In genomic region chr1:53678948-53679825, GRCh38 we compare ENCODE assay signal across 1 cellular context.
TF ChIP-seq lines count a peak whose summit lies in the region.

No MANE protein-coding gene starts in this region.

TF ChIP-seq in HEK293, 187 proteins besides CTCF, POLR2A, EP300 and RAD21 (continued from another document):
- no peak for TF ChIP-seq ELK4 (IDR thresholded peaks at IDR 0.05; ENCODE audit: borderline replicate concordance, low read depth, low read length)
- TF ChIP-seq ZNF10 (tag by site-specific recombination; IDR thresholded peaks at IDR 0.05) = no peak
- TF ChIP-seq BCL11B (tag by site-specific recombination; IDR thresholded peaks at IDR 0.05; ENCODE audit: low read depth) = no peak
- TF ChIP-seq ZNF324 (tag by site-specific recombination; IDR thresholded peaks at IDR 0.05) = no peak
- no peak for TF ChIP-seq ZNF133 (tag by site-specific recombination; IDR thresholded peaks at IDR 0.05)
- TF ChIP-seq REPIN1 (tag by site-specific recombination; IDR thresholded peaks at IDR 0.05; ENCODE audit: low read depth) = no peak
- TF ChIP-seq RBAK (tag by site-specific recombination; IDR thresholded peaks at IDR 0.05) = no peak
- TF ChIP-seq ZNF747 (tag by site-specific recombination; IDR thresholded peaks at IDR 0.05) = no peak
- TF ChIP-seq OVOL3 (tag by site-specific recombination; IDR thresholded peaks at IDR 0.05) = no peak
- TF ChIP-seq ZNF394 (tag by site-specific recombination; IDR thresholded peaks at IDR 0.05; ENCODE audit: borderline replicate concordance) = no peak
- no peak for TF ChIP-seq HIC1 (tag by site-specific recombination; IDR thresholded peaks at IDR 0.05)
- TF ChIP-seq ZNF350 (tag by site-specific recombination; IDR thresholded peaks at IDR 0.05) = no peak
- no peak for TF ChIP-seq ZNF16 (tag by site-specific recombination; IDR thresholded peaks at IDR 0.05; ENCODE audit: low read depth)
- TF ChIP-seq ZNF184 (tag by site-specific recombination; IDR thresholded peaks at IDR 0.05) = no peak
- TF ChIP-seq ZFHX2 (tag by site-specific recombination; conservative IDR thresholded peaks at IDR 0.05) = peak; percentile 19; the same call in 1 of the 2 replicates
- TF ChIP-seq ZSCAN16 (tag by site-specific recombination; IDR thresholded peaks at IDR 0.05) = no peak
- TF ChIP-seq ZNF211 (tag by site-specific recombination; IDR thresholded peaks at IDR 0.05; ENCODE audit: low read depth) = no peak
- no peak for TF ChIP-seq ZXDB (tag by site-specific recombination; IDR thresholded peaks at IDR 0.05)
- no peak for TF ChIP-seq TSHZ1 (tag by site-specific recombination; IDR thresholded peaks at IDR 0.05; ENCODE audit: borderline replicate concordance)
- no peak for TF ChIP-seq PATZ1 (tag by site-specific recombination; IDR thresholded peaks at IDR 0.05)
- TF ChIP-seq ZNF311 (tag by site-specific recombination; IDR thresholded peaks at IDR 0.05; ENCODE audit: borderline replicate concordance) = no peak
- peak; percentile 26; the same call in 1 of the 2 replicates for TF ChIP-seq EGR2 (tag by site-specific recombination; IDR thresholded peaks at IDR 0.05; ENCODE audit: low read depth)
- TF ChIP-seq ZNF768 (tag by site-specific recombination; IDR thresholded peaks at IDR 0.05) = no peak
- no peak for TF ChIP-seq ZNF37A (tag by site-specific recombination; IDR thresholded peaks at IDR 0.05)
- no peak for TF ChIP-seq ZSCAN18 (tag by site-specific recombination; IDR thresholded peaks at IDR 0.05)
- no peak for TF ChIP-seq ZNF626 (tag by site-specific recombination; IDR thresholded peaks at IDR 0.05)
- no peak for TF ChIP-seq ZNF621 (tag by site-specific recombination; IDR thresholded peaks at IDR 0.05)
- TF ChIP-seq ZSCAN4 (tag by site-specific recombination; IDR thresholded peaks at IDR 0.05) = no peak
- no peak for TF ChIP-seq ZNF214 (tag by site-specific recombination; IDR thresholded peaks at IDR 0.05; ENCODE audit: borderline replicate concordance)
- no peak for TF ChIP-seq ZNF558 (tag by site-specific recombination; IDR thresholded peaks at IDR 0.05)
- no peak for TF ChIP-seq ZNF24 (tag by site-specific recombination; IDR thresholded peaks at IDR 0.05)
